In the genomic region with DNA sequence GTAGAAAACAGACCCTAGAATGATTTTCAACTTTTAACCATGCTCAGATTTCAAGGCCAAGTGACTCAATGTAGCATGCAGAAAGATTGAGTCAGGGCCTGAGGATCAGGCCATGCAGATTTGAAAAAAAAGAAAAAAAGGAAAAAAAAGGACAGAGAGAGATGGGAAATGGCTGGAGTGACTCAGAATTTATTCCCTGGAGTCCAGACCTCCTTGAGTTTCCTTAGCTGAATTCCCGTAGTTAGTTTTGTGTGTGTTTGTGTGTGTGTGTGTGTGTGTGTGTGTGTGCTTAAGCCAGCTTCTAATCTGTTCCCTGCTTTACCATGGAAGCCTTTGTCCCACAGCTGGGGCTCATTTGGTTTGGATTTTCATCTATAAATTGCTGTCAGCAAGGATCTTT, we compare ENCODE assay signal across 11 cellular contexts.
DNase-seq lines count a peak whose midpoint lies in the region; ATAC-seq and TF ChIP-seq lines count a peak whose summit lies in the region.
"Had no signal": no experiment of that assay in that cellular context is flagged by ENCODE, and none has a peak within 500 bp of the region (broad histone marks: within the 10 kb centered on the region; RNA-seq: fewer than 3 reads in every experiment).

No MANE protein-coding gene starts in this region.

- no peaks in the 10 kb centered on the region for H3K9me3 ChIP-seq in suprapubic skin
- H3K9me3 ChIP-seq: tibial nerve had no signal

- no peak overlapping the region for H3K4me3 ChIP-seq in suprapubic skin
- H3K4me3 ChIP-seq: tibial nerve had no signal

- no peaks in the 10 kb centered on the region for H3K36me3 ChIP-seq in suprapubic skin
- H3K36me3 ChIP-seq: tibial nerve had no signal

- H3K27ac ChIP-seq in suprapubic skin: peak overlapping the region; percentile 39

- peaks cover 22% of the 10 kb centered on the region for H3K4me1 Mint-ChIP-seq in brain

- no peaks in the 10 kb centered on the region for H3K27me3 ChIP-seq in suprapubic skin
- H3K27me3 ChIP-seq: tibial nerve had no signal

- TF ChIP-seq EP300 in suprapubic skin (IDR thresholded peaks at IDR 0.05): no peak

- TF ChIP-seq POLR2A in suprapubic skin (IDR thresholded peaks at IDR 0.05): no peak

- peak; percentile 82 for DNase-seq in HCEC 1CT
- peak; percentile 89 for DNase-seq in iris pigment epithelial cell (ENCODE audit: low read depth)
- no peak for DNase-seq in suprapubic skin (ENCODE audit: low spot score in 2 of 2)
- no peak for DNase-seq in activated gamma-delta T cell treated with Interleukin-2 at 50 U/mL for 16 hours
- no peak for DNase-seq in ureter (ENCODE audit: low spot score)
- no peak for DNase-seq in stimulated activated CD4-positive, alpha-beta T cell treated with anti-CD3 and anti-CD28 coated beads, Interleukin-4, amount 100 ng/mL, for 24 hours
- DNase-seq: NCI-H446 had no signal

- H3K27me3 Mint-ChIP-seq in brain: no peaks in the 10 kb centered on the region

- peak overlapping the region in 4 of 5 experiments; percentile 24 to 92 (median 62) for H3K27ac Mint-ChIP-seq in brain
- H3K27ac Mint-ChIP-seq: activated naive CD8-positive, alpha-beta T cell had no signal

- peaks cover 10% of the 10 kb centered on the region for H3K4me1 ChIP-seq in suprapubic skin

- ATAC-seq in HG03175 (IDR thresholded peaks at IDR 0.05; ENCODE audit: unreplicated experiment): no peak

- H3K36me3 Mint-ChIP-seq in brain: no peaks in the 10 kb centered on the region
- H3K36me3 Mint-ChIP-seq: activated naive CD8-positive, alpha-beta T cell had no signal

- no peak overlapping the region for H3K4me3 Mint-ChIP-seq in brain
- H3K4me3 Mint-ChIP-seq: activated naive CD8-positive, alpha-beta T cell had no signal

- TF ChIP-seq CTCF in brain (conservative IDR thresholded peaks at IDR 0.05) (no peak), suprapubic skin (IDR thresholded peaks at IDR 0.05) (no peak)

- WGBS in suprapubic skin: 43% methylated on average over 1 of the region's 1 CpG

- H3K9me3 Mint-ChIP-seq in brain: no peaks in the 10 kb centered on the region

Comparison
In these comparisons a context has a peak if more than half of its experiments do, and no peak if none do; other contexts are left out.
1. DNase-seq: peak in HCEC 1CT (single experiment) and iris pigment epithelial cell (single experiment); none in suprapubic skin (0 of 2), activated gamma-delta T cell treated with Interleukin-2 at 50 U/mL for 16 hours (single experiment), ureter (single experiment) and stimulated activated CD4-positive, alpha-beta T cell treated with anti-CD3 and anti-CD28 coated beads, Interleukin-4, amount 100 ng/mL, for 24 hours (single experiment).